23 cellular contexts compared by ENCODE assay signal in the genomic region with DNA sequence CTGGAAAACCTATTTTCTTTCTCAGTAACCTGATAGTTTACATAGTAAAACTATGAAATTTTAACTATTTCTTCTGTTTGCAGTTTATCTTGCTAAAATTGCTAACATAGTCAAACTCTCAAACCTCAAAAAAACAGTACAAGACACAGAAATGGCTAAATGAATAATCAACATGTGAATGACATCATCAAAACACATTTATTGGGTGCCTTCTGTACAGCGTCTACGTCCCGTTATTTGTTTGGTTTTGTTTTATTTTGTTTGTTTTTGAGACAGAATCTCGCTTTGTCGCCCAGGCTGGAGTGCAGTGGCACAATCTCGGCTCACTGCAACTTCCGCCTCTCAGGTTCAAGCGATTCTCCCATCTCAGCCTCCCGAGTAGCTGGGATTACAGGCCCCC.
"Had no signal": no experiment of that assay in that cellular context is flagged by ENCODE, and none has a peak within 500 bp of the region (broad histone marks: within the 10 kb centered on the region; RNA-seq: fewer than 3 reads in every experiment).

No MANE protein-coding gene starts in this region.

- H3K4me1 Mint-ChIP-seq: endodermal cell, neural crest cell had no signal

- H3K4me1 ChIP-seq: gastrocnemius medialis, lower lobe of right lung, pancreas, testis, tibial artery had no signal

- H3K9me3 ChIP-seq: gastrocnemius medialis, lower lobe of right lung, neutrophil, pancreas, testis, tibial artery had no signal

- H3K27ac ChIP-seq: epithelial cell of prostate, gastrocnemius medialis, lower lobe of right lung, neutrophil, pancreas, testis, tibial artery had no signal

- H3K27me3 Mint-ChIP-seq: naive thymus-derived CD8-positive, alpha-beta T cell; type B pancreatic cell had no signal

- ATAC-seq: gastrocnemius medialis; left ventricle myocardium superior; lower lobe of right lung; naive thymus-derived CD8-positive, alpha-beta T cell; pancreas; sciatic nerve; stimulated activated effector memory CD8-positive, alpha-beta T cell treated with anti-CD3 and anti-CD28 coated beads, Interleukin-12 subunit alpha, Interleukin-12 subunit beta, amount 100 ng/mL, for 72 hours; stimulated activated naive CD8-positive, alpha-beta T cell treated with anti-CD3 and anti-CD28 coated beads, Interleukin-15, Interleukin-2, amounts not matched to agents 100 U/mL and 50 U/mL, for 24 hours had no signal

- DNase-seq: effector CD8-positive, alpha-beta T cell; endodermal cell; foreskin fibroblast; gastrocnemius medialis; left ventricle myocardium superior; lower lobe of right lung; naive thymus-derived CD8-positive, alpha-beta T cell; pancreas; stimulated activated CD4-positive, alpha-beta T cell treated with anti-CD3 and anti-CD28 coated beads, Interleukin-12 subunit alpha, Interleukin-12 subunit beta, amount 100 ng/mL, for 4 hours; stimulated activated CD4-positive, alpha-beta T cell treated with anti-CD3 and anti-CD28 coated beads, Interleukin-1b, Interleukin-23, amount 100 ng/mL, for 48 hours; stimulated activated CD4-positive, alpha-beta T cell treated with anti-CD3 and anti-CD28 coated beads, Interleukin-4, amount 100 ng/mL, for 24 hours; stimulated activated naive CD8-positive, alpha-beta T cell treated with anti-CD3 and anti-CD28 coated beads, Interleukin-15, Interleukin-2, amounts not matched to agents 100 U/mL and 50 U/mL, for 24 hours; substantia nigra; testis; tibial artery had no signal

- H3K27me3 ChIP-seq: gastrocnemius medialis, neutrophil, pancreas, testis, tibial artery had no signal

- FAIRE-seq: keratinocyte, pancreas had no signal

- H3K27ac Mint-ChIP-seq: endodermal cell, type B pancreatic cell had no signal

- H3K9me3 Mint-ChIP-seq: endodermal cell; naive thymus-derived CD8-positive, alpha-beta T cell; neural crest cell; stimulated activated effector memory CD8-positive, alpha-beta T cell treated with anti-CD3 and anti-CD28 coated beads, Interleukin-12 subunit alpha, Interleukin-12 subunit beta, amount 100 ng/mL, for 72 hours; type B pancreatic cell had no signal

- H3K4me3 Mint-ChIP-seq: endodermal cell; neural crest cell; stimulated activated effector memory CD8-positive, alpha-beta T cell treated with anti-CD3 and anti-CD28 coated beads, Interleukin-12 subunit alpha, Interleukin-12 subunit beta, amount 100 ng/mL, for 72 hours; type B pancreatic cell had no signal

- H3K4me2 ChIP-seq: smooth muscle cell had no signal

- H3K4me3 ChIP-seq: gastrocnemius medialis, lower lobe of right lung, pancreas, smooth muscle cell, testis, tibial artery had no signal

- H3K36me3 Mint-ChIP-seq: stimulated activated effector memory CD8-positive, alpha-beta T cell treated with anti-CD3 and anti-CD28 coated beads, Interleukin-12 subunit alpha, Interleukin-12 subunit beta, amount 100 ng/mL, for 72 hours had no signal
